13 cellular contexts compared by ENCODE assay signal in genomic region chr9:114174876-114175771, GRCh38. TPM values are rescaled to one million over a fixed set of nuclear protein-coding genes. Genes with fewer than 3 reads are reported as not detected.
DNase-seq lines count a peak whose midpoint lies in the region; TF ChIP-seq lines count a peak whose summit lies in the region.
"Had no signal": no experiment of that assay in that cellular context is flagged by ENCODE, and none has a peak within 500 bp of the region (broad histone marks: within the 10 kb centered on the region; RNA-seq: fewer than 3 reads in every experiment).

No MANE protein-coding gene starts in this region.

- TF ChIP-seq POLR2A in suprapubic skin (IDR thresholded peaks at IDR 0.05): no peak

- no peak overlapping the region for H3K9ac ChIP-seq in endodermal cell (ENCODE audit: extremely low read depth, low read length, poor library complexity, severe bottlenecking)

- no peaks in the 10 kb centered on the region for H3K27me3 Mint-ChIP-seq in endodermal cell (ENCODE audit: insufficient read depth)
- H3K27me3 Mint-ChIP-seq: activated CD4-positive, alpha-beta T cell treated with anti-CD3 and anti-CD28 coated beads, Interleukin-2, amount 10 ng/mL, durations not matched to agents 7 days and 5 days had no signal

- no peak overlapping the region for H3K4me3 Mint-ChIP-seq in endodermal cell
- H3K4me3 Mint-ChIP-seq: activated CD4-positive, alpha-beta T cell treated with anti-CD3 and anti-CD28 coated beads, Interleukin-2, amount 10 ng/mL, durations not matched to agents 7 days and 5 days; central memory CD8-positive, alpha-beta T cell had no signal

- no peak for TF ChIP-seq CTCF in endodermal cell (conservative IDR thresholded peaks at IDR 0.05)
- TF ChIP-seq CTCF in suprapubic skin (IDR thresholded peaks at IDR 0.05): no peak

- no peaks in the 10 kb centered on the region; the same call in 1 of the 2 replicates for H3K36me3 ChIP-seq in MG63
- peaks cover 54% of the 10 kb centered on the region for H3K36me3 ChIP-seq in endodermal cell (ENCODE audit: control insufficient read depth, insufficient read depth, low read length)
- no peaks in the 10 kb centered on the region for H3K36me3 ChIP-seq in suprapubic skin
- H3K36me3 ChIP-seq in effector memory CD4-positive, alpha-beta T cell (ENCODE audit: control insufficient read depth, insufficient read depth, low read length): no peaks in the 10 kb centered on the region

- no peak for TF ChIP-seq EP300 in suprapubic skin (IDR thresholded peaks at IDR 0.05)

- DNase-seq in MG63: peak; percentile 23
- DNase-seq in endodermal cell: no peak
- peak; percentile 36 to 64 for DNase-seq in lung microvascular endothelial cell (ENCODE audit: low read depth in 2 of 2)
- DNase-seq in suprapubic skin (ENCODE audit: low spot score in 2 of 2): no peak
- no peak for DNase-seq in ureter (ENCODE audit: low spot score)
- DNase-seq in effector memory CD4-positive, alpha-beta T cell: no peak
- no peak for DNase-seq in NCI-H524 treated with DMSO at 0.1 percent for 48 hours (lab: John Stamatoyannopoulos, UW)
- no peak for DNase-seq in HUDEP-2 (lab: John Stamatoyannopoulos, UW; ENCODE audit: unreplicated experiment in 76 of 76)
- DNase-seq: activated CD4-positive, alpha-beta T cell treated with anti-CD3 and anti-CD28 coated beads, Interleukin-2, amount 10 ng/mL, durations not matched to agents 7 days and 5 days; NCI-H1417; PC-9; stimulated activated CD4-positive, alpha-beta T cell treated with anti-CD3 and anti-CD28 coated beads, Interleukin-2, amount 100 ng/mL, for 24 hours had no signal

- H3K9me3 Mint-ChIP-seq in endodermal cell: no peaks in the 10 kb centered on the region
- H3K9me3 Mint-ChIP-seq: activated CD4-positive, alpha-beta T cell treated with anti-CD3 and anti-CD28 coated beads, Interleukin-2, amount 10 ng/mL, durations not matched to agents 7 days and 5 days; central memory CD8-positive, alpha-beta T cell had no signal

- peak overlapping the region; percentile 41 for H3K27ac ChIP-seq in endodermal cell (ENCODE audit: low read depth, low read length)
- peak overlapping the region; percentile 63 for H3K27ac ChIP-seq in suprapubic skin
- H3K27ac ChIP-seq in effector memory CD4-positive, alpha-beta T cell (ENCODE audit: insufficient read depth, low read length, poor library complexity, severe bottlenecking): no peak overlapping the region
- H3K27ac ChIP-seq: PC-9 had no signal

- peaks cover 23% of the 10 kb centered on the region for H3K36me3 Mint-ChIP-seq in endodermal cell (ENCODE audit: low read depth)

- H3K4me3 ChIP-seq in MG63 (no peak overlapping the region), endodermal cell (ENCODE audit: low read length) (no peak overlapping the region), suprapubic skin (no peak overlapping the region)
- H3K4me3 ChIP-seq in effector memory CD4-positive, alpha-beta T cell (ENCODE audit: insufficient read depth, low read depth, low read length, poor library complexity, severe bottlenecking): no peak overlapping the region
- H3K4me3 ChIP-seq: PC-9 had no signal

- peaks cover 8% of the 10 kb centered on the region for H3K4me1 Mint-ChIP-seq in endodermal cell
- H3K4me1 Mint-ChIP-seq: activated CD4-positive, alpha-beta T cell treated with anti-CD3 and anti-CD28 coated beads, Interleukin-2, amount 10 ng/mL, durations not matched to agents 7 days and 5 days; central memory CD8-positive, alpha-beta T cell had no signal

- H3K27me3 ChIP-seq in MG63 (no peaks in the 10 kb centered on the region), endodermal cell (ENCODE audit: control insufficient read depth, insufficient read depth, low read length, poor library complexity, severe bottlenecking) (no peaks in the 10 kb centered on the region), suprapubic skin (no peaks in the 10 kb centered on the region)
- H3K27me3 ChIP-seq in effector memory CD4-positive, alpha-beta T cell (replicated peaks; ENCODE audit: control insufficient read depth, insufficient read depth, low read length, poor library complexity, severe bottlenecking): no peaks in the 10 kb centered on the region

- H3K27ac Mint-ChIP-seq in endodermal cell: peak overlapping the region; percentile 30
- H3K27ac Mint-ChIP-seq: activated CD4-positive, alpha-beta T cell treated with anti-CD3 and anti-CD28 coated beads, Interleukin-2, amount 10 ng/mL, durations not matched to agents 7 days and 5 days had no signal

- WGBS in endodermal cell (ENCODE audit: insufficient coverage in 1 of 2, insufficient read length in 1 of 2), 2 experiments: 84 to 87% methylated on average over 19 to 26 of the region's 26 CpGs
- 62% methylated on average over 5 of the region's 26 CpGs for WGBS in suprapubic skin

- H3K4me1 ChIP-seq in endodermal cell (ENCODE audit: control insufficient read depth, insufficient read depth, low read length) (peaks cover 14% of the 10 kb centered on the region), suprapubic skin (peaks cover 48% of the 10 kb centered on the region)
- no peaks in the 10 kb centered on the region for H3K4me1 ChIP-seq in effector memory CD4-positive, alpha-beta T cell (ENCODE audit: control insufficient read depth, insufficient read depth, low read length, poor library complexity, severe bottlenecking)

- H3K9me3 ChIP-seq in MG63 (no peaks in the 10 kb centered on the region), endodermal cell (ENCODE audit: control insufficient read depth, low read length) (no peaks in the 10 kb centered on the region), suprapubic skin (no peaks in the 10 kb centered on the region)
- H3K9me3 ChIP-seq in effector memory CD4-positive, alpha-beta T cell (ENCODE audit: control insufficient read depth, low read length): no peaks in the 10 kb centered on the region

RNA-seq across cellular contexts. Expression of gene COL27A1, which starts 19.8 kb away (rescaled TPM):
- total RNA-seq in MG63 (2014; rRNA removed; shearing (Covaris generic); ENCODE audit: low replicate concordance): 1.1 and 1.3 TPM in 2 replicates
- 10 to 100 TPM; 43.8 to 69.5 TPM for total RNA-seq in endodermal cell
- polyA plus RNA-seq in endodermal cell (2013, experiment 1 of 2): 27.0 TPM
- polyA plus RNA-seq in endodermal cell (2013, experiment 2 of 2): 29.4 TPM
- total RNA-seq in lung microvascular endothelial cell: 0.40 and 1.1 TPM in 2 replicates
- 10 to 100 TPM; 14.2 to 32.9 (median 20.7) TPM for total RNA-seq in suprapubic skin
- 59.2 TPM for total RNA-seq in ureter

Comparison
In these comparisons a context has a peak if more than half of its experiments do, and no peak if none do; other contexts are left out.
1. DNase-seq: peak in MG63 (single experiment) and lung microvascular endothelial cell (2 of 2); none in endodermal cell (single experiment), suprapubic skin (0 of 2), ureter (single experiment), effector memory CD4-positive, alpha-beta T cell (0 of 3), NCI-H524 treated with DMSO at 0.1 percent for 48 hours (single experiment) and HUDEP-2 (0 of 76).